ENCODE assay signal across 9 cellular contexts in genomic region chr3:187955076-187955952, GRCh38.
DNase-seq lines count a peak whose midpoint lies in the region; ATAC-seq and TF ChIP-seq lines count a peak whose summit lies in the region.
"Had no signal": no experiment of that assay in that cellular context is flagged by ENCODE, and none has a peak within 500 bp of the region (broad histone marks: within the 10 kb centered on the region; RNA-seq: fewer than 3 reads in every experiment).

No MANE protein-coding gene starts in this region.

- H3K4me3 Mint-ChIP-seq in natural killer cell treated with Interleukin-12 subunit alpha and Interleukin-12 subunit beta and Interleukin-15 and Interleukin-18, amount 100 ng/mL, for 72 hours = peak overlapping the region; percentile 9

- H3K27ac ChIP-seq in BLaER1 = peak overlapping the region; percentile 92

- H3K36me3 ChIP-seq in BLaER1 = no peaks in the 10 kb centered on the region

- no peak for TF ChIP-seq CTCF in NB4 (IDR thresholded peaks at IDR 0.05; ENCODE audit: low read depth, low read length)
- no peak for TF ChIP-seq CTCF in epithelial cell of esophagus (IDR thresholded peaks at IDR 0.05; ENCODE audit: insufficient read depth, low read depth, low read length, missing control alignments)

- peaks cover 3% of the 10 kb centered on the region for H3K9me3 Mint-ChIP-seq in natural killer cell treated with Interleukin-12 subunit alpha and Interleukin-12 subunit beta and Interleukin-15 and Interleukin-18, amount 100 ng/mL, for 72 hours

- no peaks in the 10 kb centered on the region for H4K20me1 ChIP-seq in BLaER1

- H3K4me1 ChIP-seq in BLaER1 = peaks cover 97% of the 10 kb centered on the region

- no peaks in the 10 kb centered on the region for H3K27me3 ChIP-seq in BLaER1

- H3K4me3 ChIP-seq in BLaER1 (no peak overlapping the region), NB4 (ENCODE audit: low read depth, low read length) (no peak overlapping the region), epithelial cell of esophagus (ENCODE audit: low read length) (no peak overlapping the region)

- no peaks in the 10 kb centered on the region for H3K27me3 Mint-ChIP-seq in natural killer cell treated with Interleukin-12 subunit alpha and Interleukin-12 subunit beta and Interleukin-15 and Interleukin-18, amount 100 ng/mL, for 72 hours

- peak; percentile 87 for DNase-seq in NB4 (ENCODE audit: low read depth)
- DNase-seq in epithelial cell of esophagus (ENCODE audit: low read depth) = peak; percentile 78
- DNase-seq in natural killer cell treated with Interleukin-12 subunit alpha and Interleukin-12 subunit beta and Interleukin-15 and Interleukin-18, amount 100 ng/mL, for 72 hours (ENCODE audit: low spot score) = no peak
- no peak for DNase-seq in HUDEP-2 (lab: John Stamatoyannopoulos, UW; ENCODE audit: unreplicated experiment in 76 of 76)
- no peak for DNase-seq in germinal center (ENCODE audit: low spot score)
- DNase-seq in NCI-H2196 (lab: John Stamatoyannopoulos, UW; ENCODE audit: unreplicated experiment) = no peak
- DNase-seq: NCI-H524 had no signal

- H3K36me3 Mint-ChIP-seq in natural killer cell treated with Interleukin-12 subunit alpha and Interleukin-12 subunit beta and Interleukin-15 and Interleukin-18, amount 100 ng/mL, for 72 hours = no peaks in the 10 kb centered on the region

- TF ChIP-seq POLR2A in NB4 (IDR thresholded peaks at IDR 0.05; ENCODE audit: extremely low read depth, insufficient read length) = no peak

- H3K9me3 ChIP-seq in BLaER1 = peaks cover 4% of the 10 kb centered on the region; the same call in 1 of the 2 replicates

- H3K4me2 ChIP-seq in BLaER1 = peak overlapping the region; percentile 84

- H3K9ac ChIP-seq in BLaER1 = no peak overlapping the region

- H3K4me1 Mint-ChIP-seq in natural killer cell treated with Interleukin-12 subunit alpha and Interleukin-12 subunit beta and Interleukin-15 and Interleukin-18, amount 100 ng/mL, for 72 hours (ENCODE audit: low read depth in 2 of 2) = peaks cover 58 to 66% of the 10 kb centered on the region in 2 donors

- H3K27ac Mint-ChIP-seq in natural killer cell treated with Interleukin-12 subunit alpha and Interleukin-12 subunit beta and Interleukin-15 and Interleukin-18, amount 100 ng/mL, for 72 hours = peak overlapping the region; percentile 7 to 50

- peak; percentile 39 to 71 for ATAC-seq in natural killer cell treated with Interleukin-12 subunit alpha and Interleukin-12 subunit beta and Interleukin-15 and Interleukin-18, amount 100 ng/mL, for 72 hours
- no peak for ATAC-seq in GM19467 (IDR thresholded peaks at IDR 0.05; ENCODE audit: unreplicated experiment)

Comparison
In these comparisons a context has a peak if more than half of its experiments do, and no peak if none do; other contexts are left out.
1. DNase-seq: peak in NB4 (single experiment) and epithelial cell of esophagus (single experiment); none in natural killer cell treated with Interleukin-12 subunit alpha and Interleukin-12 subunit beta and Interleukin-15 and Interleukin-18, amount 100 ng/mL, for 72 hours (single experiment), HUDEP-2 (0 of 76), germinal center (single experiment) and NCI-H2196 (single experiment).